ENCODE assay signal across 9 cellular contexts in genomic region chr17:17403899-17404576, GRCh38.
DNase-seq lines count a peak whose midpoint lies in the region; ATAC-seq and TF ChIP-seq lines count a peak whose summit lies in the region.
"Had no signal": no experiment of that assay in that cellular context is flagged by ENCODE, and none has a peak within 500 bp of the region (broad histone marks: within the 10 kb centered on the region; RNA-seq: fewer than 3 reads in every experiment).

No MANE protein-coding gene starts in this region.

- no peaks in the 10 kb centered on the region for H4K20me1 ChIP-seq in DOHH2 (ENCODE audit: control insufficient read depth, insufficient read depth, low read depth, low read length)
- H4K20me1 ChIP-seq in Karpas-422 (ENCODE audit: insufficient read depth, low read depth, low read length): no peaks in the 10 kb centered on the region

- H3K27me3 Mint-ChIP-seq in activated T-cell treated with anti-CD3 and anti-CD28 coated beads, Interleukin-2, amount 50 U/mL, for 24 hours: no peaks in the 10 kb centered on the region

- H3K27ac Mint-ChIP-seq in activated T-cell treated with anti-CD3 and anti-CD28 coated beads, Interleukin-2, amount 50 U/mL, for 24 hours: peak overlapping the region; percentile 83

- H3K9me3 ChIP-seq in DOHH2 (ENCODE audit: control insufficient read depth, insufficient read depth, low read length) (no peaks in the 10 kb centered on the region), Karpas-422 (ENCODE audit: low read length) (no peaks in the 10 kb centered on the region)
- H3K9me3 ChIP-seq: SJSA1 had no signal

- TF ChIP-seq CTCF in DOHH2 (IDR thresholded peaks at IDR 0.05; ENCODE audit: low read depth, low read length, poor library complexity, severe bottlenecking) (no peak), foreskin keratinocyte (conservative IDR thresholded peaks at IDR 0.05) (no peak)

- peaks cover 5% of the 10 kb centered on the region; the same call in 1 of the 2 replicates for H3F3A ChIP-seq in DOHH2 (ENCODE audit: control insufficient read depth, insufficient read depth)

- H3K9ac ChIP-seq in Karpas-422 (ENCODE audit: low read length): no peak overlapping the region

- H3K36me3 ChIP-seq in DOHH2 (ENCODE audit: control insufficient read depth, low read length): no peaks in the 10 kb centered on the region
- no peaks in the 10 kb centered on the region for H3K36me3 ChIP-seq in Karpas-422 (ENCODE audit: insufficient read depth, low read length)
- H3K36me3 ChIP-seq: SJSA1 had no signal

- H3K27me3 ChIP-seq in DOHH2 (ENCODE audit: control insufficient read depth, low read length) (no peaks in the 10 kb centered on the region), foreskin keratinocyte (peaks cover 16% of the 10 kb centered on the region), Karpas-422 (ENCODE audit: low read length) (0 out of 2 replicates have a peak, but pooled peaks cover 3% of the 10 kb centered on the region)
- H3K27me3 ChIP-seq: SJSA1 had no signal

- H3K36me3 Mint-ChIP-seq in activated T-cell treated with anti-CD3 and anti-CD28 coated beads, Interleukin-2, amount 50 U/mL, for 24 hours (ENCODE audit: low read depth): no peaks in the 10 kb centered on the region

- H3K9me3 Mint-ChIP-seq in activated T-cell treated with anti-CD3 and anti-CD28 coated beads, Interleukin-2, amount 50 U/mL, for 24 hours: no peaks in the 10 kb centered on the region

- DNase-seq in NCI-H748 treated with DMSO at 0.1 percent for 48 hours (lab: John Stamatoyannopoulos, UW): peak; percentile 98
- peak; percentile 68 for DNase-seq in activated T-cell treated with anti-CD3 and anti-CD28 coated beads, Interleukin-2, amount 50 U/mL, for 24 hours
- peak; percentile 26 for DNase-seq in pons (ENCODE audit: low spot score)
- no peak for DNase-seq in ureter (ENCODE audit: low spot score)
- no peak for DNase-seq in foreskin keratinocyte
- no peak for DNase-seq in Karpas-422

- H3K27ac ChIP-seq in DOHH2 (ENCODE audit: low read depth, low read length) (peak overlapping the region; percentile 66), foreskin keratinocyte (no peak overlapping the region), Karpas-422 (ENCODE audit: low read length) (no peak overlapping the region)
- H3K27ac ChIP-seq: SJSA1 had no signal

- H3K4me3 Mint-ChIP-seq in activated T-cell treated with anti-CD3 and anti-CD28 coated beads, Interleukin-2, amount 50 U/mL, for 24 hours: peak overlapping the region; percentile 49

- H3K4me2 ChIP-seq in DOHH2 (ENCODE audit: low read length): peak overlapping the region; percentile 87
- no peak overlapping the region for H3K4me2 ChIP-seq in Karpas-422 (ENCODE audit: low read depth, low read length, poor library complexity, severe bottlenecking)

- H3K9me2 ChIP-seq in DOHH2 (replicated peaks; ENCODE audit: control insufficient read depth, low read length) (no peaks in the 10 kb centered on the region), Karpas-422 (replicated peaks; ENCODE audit: insufficient read depth, low read length) (no peaks in the 10 kb centered on the region)

- H3K79me2 ChIP-seq in DOHH2 (ENCODE audit: control insufficient read depth, low read length): no peaks in the 10 kb centered on the region
- H3K79me2 ChIP-seq in Karpas-422 (ENCODE audit: low read length): no peaks in the 10 kb centered on the region

- H2AFZ ChIP-seq in Karpas-422 (ENCODE audit: low read length): no peak overlapping the region

- H3K4me3 ChIP-seq in DOHH2 (ENCODE audit: low read length) (peak overlapping the region; percentile 61), Karpas-422 (ENCODE audit: low read length) (no peak overlapping the region)
- H3K4me3 ChIP-seq: SJSA1 had no signal

- no peak for ATAC-seq in GM18907 (IDR thresholded peaks at IDR 0.05; ENCODE audit: unreplicated experiment)
- no peak for ATAC-seq in foreskin keratinocyte

- H3K4me1 ChIP-seq in DOHH2 (ENCODE audit: control insufficient read depth, low read length): peaks cover 34% of the 10 kb centered on the region
- H3K4me1 ChIP-seq in foreskin keratinocyte: no peaks in the 10 kb centered on the region
- no peaks in the 10 kb centered on the region for H3K4me1 ChIP-seq in Karpas-422 (ENCODE audit: low read length)

- H3K4me1 Mint-ChIP-seq in activated T-cell treated with anti-CD3 and anti-CD28 coated beads, Interleukin-2, amount 50 U/mL, for 24 hours (ENCODE audit: low read depth): peaks cover 75% of the 10 kb centered on the region

Comparison
In these comparisons a context has a peak if more than half of its experiments do, and no peak if none do; other contexts are left out.
1. DNase-seq: peak in NCI-H748 treated with DMSO at 0.1 percent for 48 hours (single experiment), activated T-cell treated with anti-CD3 and anti-CD28 coated beads, Interleukin-2, amount 50 U/mL, for 24 hours (single experiment) and pons (single experiment); none in ureter (single experiment), foreskin keratinocyte (0 of 2) and Karpas-422 (single experiment).